Comparison of ENCODE assay signal across 29 cellular contexts in the genomic region with DNA sequence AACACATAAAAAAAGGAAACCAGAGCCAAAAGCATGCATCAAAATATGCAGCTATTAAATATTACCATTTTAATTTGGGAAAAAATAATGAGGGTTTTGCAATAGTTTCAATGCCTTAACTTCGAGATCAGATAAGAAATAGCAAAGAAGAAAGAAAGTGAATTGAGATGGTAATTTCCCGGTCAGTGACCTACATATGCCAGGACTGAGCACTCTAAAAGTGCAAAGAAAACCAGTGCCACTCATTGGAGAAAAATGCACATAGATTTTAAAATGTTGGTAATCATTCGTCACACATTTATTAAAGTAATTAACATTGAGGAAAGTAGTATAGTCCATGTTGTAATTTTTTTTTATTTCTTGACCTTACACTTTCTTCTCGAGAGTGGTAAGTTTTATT.
"Had no signal": no experiment of that assay in that cellular context is flagged by ENCODE, and none has a peak within 500 bp of the region (broad histone marks: within the 10 kb centered on the region; RNA-seq: fewer than 3 reads in every experiment).

No MANE protein-coding gene starts in this region.

- ATAC-seq: heart right ventricle; left colon; left lung; lower lobe of right lung; natural killer cell; right cardiac atrium; sciatic nerve; stimulated activated effector memory CD8-positive, alpha-beta T cell treated with anti-CD3 and anti-CD28 coated beads, Interleukin-12 subunit alpha, Interleukin-12 subunit beta, amount 100 ng/mL, for 72 hours; upper lobe of right lung had no signal

- H3K36me3 ChIP-seq: heart right ventricle, left lung, lower lobe of right lung, neural progenitor cell, neutrophil, ovary, spleen, suprapubic skin, thoracic aorta, tibial artery, upper lobe of right lung had no signal

- H3K27ac ChIP-seq: heart right ventricle, hepatocyte, left lung, lower lobe of right lung, neural progenitor cell, neutrophil, ovary, skin epidermis, spleen, suprapubic skin, thoracic aorta, tibial artery, upper lobe of right lung had no signal

- H3K4me1 ChIP-seq: heart right ventricle, left lung, lower lobe of right lung, neural progenitor cell, spleen, suprapubic skin, tibial artery, upper lobe of right lung had no signal

- H3K4me3 ChIP-seq: heart right ventricle, hepatocyte, left lung, lower lobe of right lung, neural progenitor cell, ovary, skin epidermis, spleen, suprapubic skin, thoracic aorta, tibial artery, upper lobe of right lung had no signal

- FAIRE-seq: keratinocyte, urothelium cell line had no signal

- H3K9me3 ChIP-seq: heart right ventricle, left lung, lower lobe of right lung, neutrophil, ovary, spleen, suprapubic skin, thoracic aorta, tibial artery, upper lobe of right lung had no signal

- H3K27me3 ChIP-seq: hepatocyte, left lung, neural progenitor cell, neutrophil, ovary, spleen, suprapubic skin, tibial artery, upper lobe of right lung had no signal

- DNase-seq: heart right ventricle; left colon; left lung; lower lobe of right lung; mammary epithelial cell; mesenchymal stem cell; naive B cell; natural killer cell; nephron progenitor cell; occipital lobe; ovary; retina; right cardiac atrium; spleen; stimulated activated CD4-positive, alpha-beta T cell treated with anti-CD3 and anti-CD28 coated beads, Interleukin-4, amount 100 ng/mL, for 24 hours; stimulated activated naive CD4-positive, alpha-beta T cell; tibial artery; trophoblast cell; upper lobe of right lung had no signal
